ENCODE assay signal across 20 cellular contexts in the genomic region with DNA sequence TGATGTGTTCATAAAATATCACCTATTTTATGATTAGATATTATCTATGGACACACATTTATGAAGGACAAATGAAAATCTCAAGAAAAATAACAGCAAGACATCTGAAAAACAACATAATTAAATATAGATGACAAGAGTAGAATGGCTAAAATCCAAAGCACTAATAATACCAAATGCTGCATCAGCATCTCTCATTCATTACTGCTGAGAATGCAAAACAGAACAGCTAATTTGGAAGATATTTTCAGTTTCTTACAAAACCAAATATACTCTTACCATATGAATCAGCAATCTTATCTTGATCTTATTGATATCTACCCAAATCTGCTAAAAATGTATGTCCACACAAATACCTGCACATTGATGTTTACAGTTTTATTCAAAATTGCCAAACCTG.
DNase-seq lines count a peak whose midpoint lies in the region; ATAC-seq, FAIRE-seq and TF ChIP-seq lines count a peak whose summit lies in the region.
"Had no signal": no experiment of that assay in that cellular context is flagged by ENCODE, and none has a peak within 500 bp of the region (broad histone marks: within the 10 kb centered on the region; RNA-seq: fewer than 3 reads in every experiment).

No MANE protein-coding gene starts in this region.

- CTCF ChIA-PET in HepG2 (lab: Yijun Ruan, JAX; ENCODE audit: low intra/inter-chr PET ratio, low total read pairs) = no interaction called here
- CTCF ChIA-PET in K562 (lab: Yijun Ruan, JAX; ENCODE audit: low intra/inter-chr PET ratio) = no interaction called here

- TF ChIP-seq RAD21 in HepG2 (CRISPR knock-in tag; IDR thresholded peaks at IDR 0.05) (no peak), K562 (CRISPR knock-in tag; conservative IDR thresholded peaks at IDR 0.05 in 1 of 2, IDR thresholded peaks at IDR 0.05 in 1 of 2) (no peak)

- no peak for TF ChIP-seq EP300 in HepG2 (IDR thresholded peaks at IDR 0.05; ENCODE audit: low read depth in 2 of 2, low read length in 2 of 2)
- no peak for TF ChIP-seq EP300 in HepG2 (CRISPR knock-in tag; IDR thresholded peaks at IDR 0.05; ENCODE audit: borderline replicate concordance)
- TF ChIP-seq EP300 in K562 (IDR thresholded peaks at IDR 0.05; ENCODE audit: low read length) = no peak

- H3K27ac ChIP-seq in HepG2 (ENCODE audit: extremely low read length, insufficient read depth, low read length) = no peak overlapping the region
- H3K27ac ChIP-seq in right lobe of liver = no peak overlapping the region
- H3K27ac ChIP-seq in MM.1S (ENCODE audit: low read length) = peak overlapping the region; percentile 47; the same call in 1 of the 2 replicates
- H3K27ac ChIP-seq in K562 (ENCODE audit: extremely low read depth, low read depth, low read length) = no peak overlapping the region
- H3K27ac ChIP-seq: GM23248 had no signal

- no peak for TF ChIP-seq POLR2A in HepG2 (IDR thresholded peaks at IDR 0.05; ENCODE audit: insufficient read depth in 1 of 2, low read depth in 2 of 2, low read length in 2 of 2)
- TF ChIP-seq POLR2A in right lobe of liver (IDR thresholded peaks at IDR 0.05) = no peak
- no peak for TF ChIP-seq POLR2A in K562 (conservative IDR thresholded peaks at IDR 0.05)

- intact Hi-C loops in HepG2 (cut with micrococcal nuclease; ENCODE audit: unreplicated experiment) (no loop called here), right lobe of liver (cut with DNase I) (no loop called here), K562 (cut with micrococcal nuclease) (no loop called here)

- no peak overlapping the region for H3K4me3 ChIP-seq in HepG2 (replicated peaks in 1 of 3; ENCODE audit: insufficient read depth in 1 of 3, low read depth in 2 of 3, low read length in 3 of 3)
- no peak overlapping the region for H3K4me3 ChIP-seq in right lobe of liver
- H3K4me3 ChIP-seq in MM.1S (ENCODE audit: low read length) = no peak overlapping the region
- no peak overlapping the region for H3K4me3 ChIP-seq in K562
- H3K4me3 ChIP-seq: GM12878, GM23248 had no signal

- ATAC-seq in HepG2 (no peak), right lobe of liver (no peak), K562 (no peak)
- ATAC-seq: GM12878 had no signal

- no peak overlapping the region for H3K9ac ChIP-seq in HepG2 (ENCODE audit: insufficient read depth, low read depth, low read length)
- no peak overlapping the region for H3K9ac ChIP-seq in MM.1S (ENCODE audit: low read length)
- H3K9ac ChIP-seq in K562 (ENCODE audit: insufficient read depth in 1 of 2, low read depth in 2 of 2, low read length in 2 of 2) = no peak overlapping the region
- H3K9ac ChIP-seq: GM23248 had no signal

- H2AFZ ChIP-seq in HepG2 (ENCODE audit: low read length) (no peak overlapping the region), MM.1S (ENCODE audit: low read length) (no peak overlapping the region), K562 (ENCODE audit: low read depth, low read length) (no peak overlapping the region)
- H2AFZ ChIP-seq: GM23248 had no signal

- H3F3A ChIP-seq in MM.1S (ENCODE audit: insufficient read depth, low read length) = no peaks in the 10 kb centered on the region

- TF ChIP-seq CTCF in HepG2 (CRISPR knock-in tag; IDR thresholded peaks at IDR 0.05) = no peak
- TF ChIP-seq CTCF in right lobe of liver (IDR thresholded peaks at IDR 0.05) = no peak
- no peak for TF ChIP-seq CTCF in MM.1S (IDR thresholded peaks at IDR 0.05; ENCODE audit: low read length)
- TF ChIP-seq CTCF in K562 (IDR thresholded peaks at IDR 0.05 in 2 of 3, conservative IDR thresholded peaks at IDR 0.05 in 1 of 3; ENCODE audit: insufficient read depth in 2 of 3, low read depth in 1 of 3, low read length in 3 of 3) = no peak

- H4K20me1 ChIP-seq in HepG2 (ENCODE audit: insufficient read depth, low read length) (no peaks in the 10 kb centered on the region), MM.1S (ENCODE audit: insufficient read depth, low read length) (no peaks in the 10 kb centered on the region), K562 (replicated peaks; ENCODE audit: control insufficient read depth, insufficient read depth, low read length) (no peaks in the 10 kb centered on the region)

- H3K4me1 ChIP-seq in HepG2 (ENCODE audit: insufficient read depth, low read length) = no peaks in the 10 kb centered on the region
- no peaks in the 10 kb centered on the region for H3K4me1 ChIP-seq in right lobe of liver
- peaks cover 23% of the 10 kb centered on the region for H3K4me1 ChIP-seq in MM.1S (ENCODE audit: low read length)
- H3K4me1 ChIP-seq in K562 (replicated peaks in 1 of 2; ENCODE audit: control insufficient read depth in 2 of 2, insufficient read depth in 2 of 2, low read length in 2 of 2) = no peaks in the 10 kb centered on the region

- H3K27me3 ChIP-seq in HepG2 (ENCODE audit: control insufficient read depth in 1 of 2, insufficient read depth in 2 of 2, low read length in 2 of 2) = no peaks in the 10 kb centered on the region
- H3K27me3 ChIP-seq in right lobe of liver = no peaks in the 10 kb centered on the region
- no peaks in the 10 kb centered on the region for H3K27me3 ChIP-seq in MM.1S (replicated peaks; ENCODE audit: insufficient read depth, low read length)
- H3K27me3 ChIP-seq in K562 (ENCODE audit: control insufficient read depth in 2 of 2, insufficient read depth in 2 of 2, low read length in 2 of 2) = no peaks in the 10 kb centered on the region

- BruUV-seq in HepG2 (replicated peaks; lab: Mats Ljungman, UMichigan) (no TSS peak), K562 (replicated peaks; lab: Mats Ljungman, UMichigan) (no TSS peak)

- H3K79me2 ChIP-seq in HepG2 (ENCODE audit: insufficient read depth, low read length) (no peaks in the 10 kb centered on the region), MM.1S (ENCODE audit: low read length) (no peaks in the 10 kb centered on the region), K562 (ENCODE audit: control insufficient read depth, insufficient read depth, low read length) (no peaks in the 10 kb centered on the region)

- H3K4me2 ChIP-seq in HepG2 (ENCODE audit: low read depth, low read length) (no peak overlapping the region), MM.1S (ENCODE audit: low read depth, low read length) (no peak overlapping the region), K562 (ENCODE audit: insufficient read depth, low read length) (no peak overlapping the region)

- peaks cover 78% of the 10 kb centered on the region for H3K9me3 ChIP-seq in HepG2 (ENCODE audit: low read length)
- no peaks in the 10 kb centered on the region for H3K9me3 ChIP-seq in right lobe of liver
- no peaks in the 10 kb centered on the region for H3K9me3 ChIP-seq in MM.1S (replicated peaks; ENCODE audit: insufficient read depth, low read length)
- H3K9me3 ChIP-seq in K562 (replicated peaks; ENCODE audit: control insufficient read depth, insufficient read depth, low read depth, low read length) = peaks cover 3% of the 10 kb centered on the region

- POLR2A ChIA-PET in HepG2 (lab: Yijun Ruan, JAX) (no interaction called here), K562 (lab: Yijun Ruan, JAX) (no interaction called here)

- in situ Hi-C loops in HepG2 (cut with HindIII; ENCODE audit: extremely low pct_ligation_motif_present, low pct_unique_long_range_greater_than_20kb) (no loop called here), K562 (cut with MboI) (no loop called here)

- no peaks in the 10 kb centered on the region for H3K36me3 ChIP-seq in HepG2 (replicated peaks in 1 of 2; ENCODE audit: control insufficient read depth in 1 of 2, insufficient read depth in 2 of 2, low read length in 2 of 2)
- no peaks in the 10 kb centered on the region for H3K36me3 ChIP-seq in right lobe of liver
- H3K36me3 ChIP-seq in MM.1S (replicated peaks; ENCODE audit: insufficient read depth, low read length) = no peaks in the 10 kb centered on the region
- no peaks in the 10 kb centered on the region for H3K36me3 ChIP-seq in K562 (ENCODE audit: control insufficient read depth, insufficient read depth, low read length)

- no peaks in the 10 kb centered on the region for H3K9me2 ChIP-seq in MM.1S (replicated peaks; ENCODE audit: insufficient read depth, low read length)

- no peak for DNase-seq in HepG2 (ENCODE audit: low spot score)
- no peak for DNase-seq in right lobe of liver
- DNase-seq in MM.1S = peak; percentile 45
- no peak for DNase-seq in K562 (ENCODE audit: extremely low read depth in 1 of 4, low spot score in 3 of 4)
- DNase-seq in putamen (ENCODE audit: low spot score) = no peak
- no peak for DNase-seq in GM03348 (ENCODE audit: low spot score)
- no peak for DNase-seq in DMS79 treated with DMSO at 0.1 percent for 48 hours (lab: John Stamatoyannopoulos, UW)
- DNase-seq: 8988T; C1 segment of cervical spinal cord; Calu3; CD4-positive, alpha-beta memory T cell; DMS53; DND-41; GM23248; H7; HCEC 1CT had no signal

- no peaks in the 10 kb centered on the region for H3K9me1 ChIP-seq in K562 (ENCODE audit: control insufficient read depth, insufficient read depth, low read length)

- FAIRE-seq in HepG2 (lab: Jason Lieb, UNC) = no peak
- no peak for FAIRE-seq in K562 (lab: Jason Lieb, UNC)
- FAIRE-seq: G401.6, GM12878, GM19239, H1 had no signal

TF ChIP-seq in HepG2, 621 proteins besides CTCF, POLR2A, EP300 and RAD21 (continues in another document):
- no peak for TF ChIP-seq SMC3 (IDR thresholded peaks at IDR 0.05; ENCODE audit: low read length)
- TF ChIP-seq, protein P1, sequence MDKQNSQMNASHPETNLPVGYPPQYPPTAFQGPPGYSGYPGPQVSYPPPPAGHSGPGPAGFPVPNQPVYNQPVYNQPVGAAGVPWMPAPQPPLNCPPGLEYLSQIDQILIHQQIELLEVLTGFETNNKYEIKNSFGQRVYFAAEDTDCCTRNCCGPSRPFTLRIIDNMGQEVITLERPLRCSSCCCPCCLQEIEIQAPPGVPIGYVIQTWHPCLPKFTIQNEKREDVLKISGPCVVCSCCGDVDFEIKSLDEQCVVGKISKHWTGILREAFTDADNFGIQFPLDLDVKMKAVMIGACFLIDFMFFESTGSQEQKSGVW (CRISPR knock-in tag; IDR thresholded peaks at IDR 0.05; ENCODE audit: borderline replicate concordance) = no peak
- TF ChIP-seq MAFF (IDR thresholded peaks at IDR 0.05; ENCODE audit: low read depth, low read length) = peak; percentile 72
- no peak for TF ChIP-seq ZNF333 (CRISPR knock-in tag; IDR thresholded peaks at IDR 0.05; ENCODE audit: borderline replicate concordance)
- no peak for TF ChIP-seq ZNF614 (CRISPR knock-in tag; IDR thresholded peaks at IDR 0.05; ENCODE audit: borderline replicate concordance)

TF ChIP-seq in K562, 482 proteins besides CTCF, POLR2A, EP300 and RAD21 (continues in another document):
- TF ChIP-seq TAF15 (IDR thresholded peaks at IDR 0.05; ENCODE audit: low read depth, low read length) = no peak

Comparison
In these comparisons a context has a peak if more than half of its experiments do, and no peak if none do; other contexts are left out.
1. Of the 241 proteins assayed by ChIP-seq in both HepG2 and K562: peak only in HepG2: none; only in K562: MAFG; in both: MAFF and MAFK; in neither: 238.